ENCODE assay signal across 1 cellular context in the genomic region with DNA sequence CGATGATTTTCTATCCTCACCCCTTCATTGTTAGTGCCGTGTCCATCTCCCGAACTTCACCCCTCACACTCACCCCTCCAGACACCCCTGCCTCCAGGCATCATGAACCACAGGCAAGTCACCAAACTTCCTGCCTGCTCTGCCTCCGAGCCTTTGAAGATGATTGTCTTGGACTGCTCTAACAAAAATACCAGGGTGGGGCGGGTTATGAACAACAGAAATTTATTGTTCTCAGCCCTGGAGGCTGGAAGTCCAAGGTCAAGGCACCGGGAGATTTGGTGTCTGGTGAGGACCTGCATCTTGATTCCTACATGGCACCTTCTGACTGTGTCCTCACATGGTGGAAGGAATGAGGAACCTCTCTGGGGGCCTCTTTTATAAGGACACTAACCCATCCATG.
TF ChIP-seq lines count a peak whose summit lies in the region.

No MANE protein-coding gene starts in this region.

TF ChIP-seq in GM23338, 12 proteins besides CTCF, POLR2A, EP300 and RAD21 (continued from another document):
- TF ChIP-seq, protein P1, sequence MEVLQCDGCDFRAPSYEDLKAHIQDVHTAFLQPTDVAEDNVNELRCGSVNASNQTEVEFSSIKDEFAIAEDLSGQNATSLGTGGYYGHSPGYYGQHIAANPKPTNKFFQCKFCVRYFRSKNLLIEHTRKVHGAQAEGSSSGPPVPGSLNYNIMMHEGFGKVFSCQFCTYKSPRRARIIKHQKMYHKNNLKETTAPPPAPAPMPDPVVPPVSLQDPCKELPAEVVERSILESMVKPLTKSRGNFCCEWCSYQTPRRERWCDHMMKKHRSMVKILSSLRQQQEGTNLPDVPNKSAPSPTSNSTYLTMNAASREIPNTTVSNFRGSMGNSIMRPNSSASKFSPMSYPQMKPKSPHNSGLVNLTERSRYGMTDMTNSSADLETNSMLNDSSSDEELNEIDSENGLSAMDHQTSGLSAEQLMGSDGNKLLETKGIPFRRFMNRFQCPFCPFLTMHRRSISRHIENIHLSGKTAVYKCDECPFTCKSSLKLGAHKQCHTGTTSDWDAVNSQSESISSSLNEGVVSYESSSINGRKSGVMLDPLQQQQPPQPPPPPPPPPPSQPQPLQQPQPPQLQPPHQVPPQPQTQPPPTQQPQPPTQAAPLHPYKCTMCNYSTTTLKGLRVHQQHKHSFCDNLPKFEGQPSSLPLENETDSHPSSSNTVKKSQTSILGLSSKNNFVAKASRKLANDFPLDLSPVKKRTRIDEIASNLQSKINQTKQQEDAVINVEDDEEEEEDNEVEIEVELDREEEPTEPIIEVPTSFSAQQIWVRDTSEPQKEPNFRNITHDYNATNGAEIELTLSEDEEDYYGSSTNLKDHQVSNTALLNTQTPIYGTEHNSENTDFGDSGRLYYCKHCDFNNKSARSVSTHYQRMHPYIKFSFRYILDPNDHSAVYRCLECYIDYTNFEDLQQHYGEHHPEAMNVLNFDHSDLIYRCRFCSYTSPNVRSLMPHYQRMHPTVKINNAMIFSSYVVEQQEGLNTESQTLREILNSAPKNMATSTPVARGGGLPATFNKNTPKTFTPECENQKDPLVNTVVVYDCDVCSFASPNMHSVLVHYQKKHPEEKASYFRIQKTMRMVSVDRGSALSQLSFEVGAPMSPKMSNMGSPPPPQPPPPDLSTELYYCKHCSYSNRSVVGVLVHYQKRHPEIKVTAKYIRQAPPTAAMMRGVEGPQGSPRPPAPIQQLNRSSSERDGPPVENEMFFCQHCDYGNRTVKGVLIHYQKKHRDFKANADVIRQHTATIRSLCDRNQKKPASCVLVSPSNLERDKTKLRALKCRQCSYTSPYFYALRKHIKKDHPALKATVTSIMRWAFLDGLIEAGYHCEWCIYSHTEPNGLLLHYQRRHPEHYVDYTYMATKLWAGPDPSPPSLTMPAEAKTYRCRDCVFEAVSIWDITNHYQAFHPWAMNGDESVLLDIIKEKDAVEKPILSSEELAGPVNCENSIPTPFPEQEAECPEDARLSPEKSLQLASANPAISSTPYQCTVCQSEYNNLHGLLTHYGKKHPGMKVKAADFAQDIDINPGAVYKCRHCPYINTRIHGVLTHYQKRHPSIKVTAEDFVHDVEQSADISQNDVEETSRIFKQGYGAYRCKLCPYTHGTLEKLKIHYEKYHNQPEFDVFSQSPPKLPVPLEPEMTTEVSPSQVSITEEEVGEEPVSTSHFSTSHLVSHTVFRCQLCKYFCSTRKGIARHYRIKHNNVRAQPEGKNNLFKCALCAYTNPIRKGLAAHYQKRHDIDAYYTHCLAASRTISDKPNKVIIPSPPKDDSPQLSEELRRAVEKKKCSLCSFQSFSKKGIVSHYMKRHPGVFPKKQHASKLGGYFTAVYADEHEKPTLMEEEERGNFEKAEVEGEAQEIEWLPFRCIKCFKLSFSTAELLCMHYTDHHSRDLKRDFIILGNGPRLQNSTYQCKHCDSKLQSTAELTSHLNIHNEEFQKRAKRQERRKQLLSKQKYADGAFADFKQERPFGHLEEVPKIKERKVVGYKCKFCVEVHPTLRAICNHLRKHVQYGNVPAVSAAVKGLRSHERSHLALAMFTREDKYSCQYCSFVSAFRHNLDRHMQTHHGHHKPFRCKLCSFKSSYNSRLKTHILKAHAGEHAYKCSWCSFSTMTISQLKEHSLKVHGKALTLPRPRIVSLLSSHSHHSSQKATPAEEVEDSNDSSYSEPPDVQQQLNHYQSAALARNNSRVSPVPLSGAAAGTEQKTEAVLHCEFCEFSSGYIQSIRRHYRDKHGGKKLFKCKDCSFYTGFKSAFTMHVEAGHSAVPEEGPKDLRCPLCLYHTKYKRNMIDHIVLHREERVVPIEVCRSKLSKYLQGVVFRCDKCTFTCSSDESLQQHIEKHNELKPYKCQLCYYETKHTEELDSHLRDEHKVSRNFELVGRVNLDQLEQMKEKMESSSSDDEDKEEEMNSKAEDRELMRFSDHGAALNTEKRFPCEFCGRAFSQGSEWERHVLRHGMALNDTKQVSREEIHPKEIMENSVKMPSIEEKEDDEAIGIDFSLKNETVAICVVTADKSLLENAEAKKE (CRISPR knock-in tag; IDR thresholded peaks at IDR 0.05) = no peak
- TF ChIP-seq, protein P2, sequence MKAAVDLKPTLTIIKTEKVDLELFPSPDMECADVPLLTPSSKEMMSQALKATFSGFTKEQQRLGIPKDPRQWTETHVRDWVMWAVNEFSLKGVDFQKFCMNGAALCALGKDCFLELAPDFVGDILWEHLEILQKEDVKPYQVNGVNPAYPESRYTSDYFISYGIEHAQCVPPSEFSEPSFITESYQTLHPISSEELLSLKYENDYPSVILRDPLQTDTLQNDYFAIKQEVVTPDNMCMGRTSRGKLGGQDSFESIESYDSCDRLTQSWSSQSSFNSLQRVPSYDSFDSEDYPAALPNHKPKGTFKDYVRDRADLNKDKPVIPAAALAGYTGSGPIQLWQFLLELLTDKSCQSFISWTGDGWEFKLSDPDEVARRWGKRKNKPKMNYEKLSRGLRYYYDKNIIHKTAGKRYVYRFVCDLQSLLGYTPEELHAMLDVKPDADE (IDR thresholded peaks at IDR 0.05) = no peak
- no peak for TF ChIP-seq CREB1 (CRISPR knock-in tag; IDR thresholded peaks at IDR 0.05; ENCODE audit: low read depth)
- no peak for TF ChIP-seq ZNF114 (CRISPR knock-in tag; IDR thresholded peaks at IDR 0.05)
